In the genomic region with DNA sequence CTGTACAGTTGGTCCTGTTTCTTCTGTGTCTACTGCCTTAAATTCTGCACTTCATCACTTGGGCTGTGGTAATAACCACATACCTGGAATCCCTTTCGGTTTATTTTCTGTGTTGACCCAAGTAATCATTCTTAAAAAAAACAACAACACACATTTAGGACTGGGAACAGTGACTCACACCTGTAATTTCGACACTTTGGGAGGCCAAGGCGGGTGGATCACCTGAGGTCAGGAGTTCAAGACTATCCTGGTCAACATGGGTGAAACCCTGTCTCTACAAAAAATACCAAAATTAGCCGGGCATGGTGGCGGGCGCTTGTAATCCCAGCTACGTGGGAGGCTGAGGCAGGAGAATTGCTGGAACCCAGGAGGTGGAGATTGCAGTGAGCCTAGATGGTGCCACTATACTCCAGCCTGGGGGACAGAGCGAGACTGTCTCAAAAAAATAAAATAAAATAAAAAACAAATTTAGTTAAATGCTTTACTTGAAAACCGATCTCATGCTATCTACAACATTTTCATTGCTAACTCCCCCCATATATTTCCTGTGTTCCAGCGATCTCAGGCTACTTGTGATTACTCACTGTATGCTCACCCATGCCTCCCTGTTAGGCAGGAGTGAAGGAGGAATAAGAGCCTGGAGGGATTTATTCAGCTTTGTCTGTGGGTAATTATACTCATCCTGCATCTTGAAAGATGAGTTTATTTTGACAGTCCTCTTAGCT, we compare ENCODE assay signal across 1 cellular context.
TF ChIP-seq lines count a peak whose summit lies in the region.

No MANE protein-coding gene starts in this region.

TF ChIP-seq in HEK293, 187 proteins besides CTCF, POLR2A, EP300 and RAD21 (continued from another document):
- TF ChIP-seq BCL11A (tag by site-specific recombination; IDR thresholded peaks at IDR 0.05; ENCODE audit: low read depth), result no peak
- TF ChIP-seq GLIS1 (tag by site-specific recombination; IDR thresholded peaks at IDR 0.05), result peak; percentile 28; the same call in 1 of the 2 replicates
- TF ChIP-seq ZBTB8A (tag by site-specific recombination; IDR thresholded peaks at IDR 0.05), result no peak
- TF ChIP-seq, protein P1, sequence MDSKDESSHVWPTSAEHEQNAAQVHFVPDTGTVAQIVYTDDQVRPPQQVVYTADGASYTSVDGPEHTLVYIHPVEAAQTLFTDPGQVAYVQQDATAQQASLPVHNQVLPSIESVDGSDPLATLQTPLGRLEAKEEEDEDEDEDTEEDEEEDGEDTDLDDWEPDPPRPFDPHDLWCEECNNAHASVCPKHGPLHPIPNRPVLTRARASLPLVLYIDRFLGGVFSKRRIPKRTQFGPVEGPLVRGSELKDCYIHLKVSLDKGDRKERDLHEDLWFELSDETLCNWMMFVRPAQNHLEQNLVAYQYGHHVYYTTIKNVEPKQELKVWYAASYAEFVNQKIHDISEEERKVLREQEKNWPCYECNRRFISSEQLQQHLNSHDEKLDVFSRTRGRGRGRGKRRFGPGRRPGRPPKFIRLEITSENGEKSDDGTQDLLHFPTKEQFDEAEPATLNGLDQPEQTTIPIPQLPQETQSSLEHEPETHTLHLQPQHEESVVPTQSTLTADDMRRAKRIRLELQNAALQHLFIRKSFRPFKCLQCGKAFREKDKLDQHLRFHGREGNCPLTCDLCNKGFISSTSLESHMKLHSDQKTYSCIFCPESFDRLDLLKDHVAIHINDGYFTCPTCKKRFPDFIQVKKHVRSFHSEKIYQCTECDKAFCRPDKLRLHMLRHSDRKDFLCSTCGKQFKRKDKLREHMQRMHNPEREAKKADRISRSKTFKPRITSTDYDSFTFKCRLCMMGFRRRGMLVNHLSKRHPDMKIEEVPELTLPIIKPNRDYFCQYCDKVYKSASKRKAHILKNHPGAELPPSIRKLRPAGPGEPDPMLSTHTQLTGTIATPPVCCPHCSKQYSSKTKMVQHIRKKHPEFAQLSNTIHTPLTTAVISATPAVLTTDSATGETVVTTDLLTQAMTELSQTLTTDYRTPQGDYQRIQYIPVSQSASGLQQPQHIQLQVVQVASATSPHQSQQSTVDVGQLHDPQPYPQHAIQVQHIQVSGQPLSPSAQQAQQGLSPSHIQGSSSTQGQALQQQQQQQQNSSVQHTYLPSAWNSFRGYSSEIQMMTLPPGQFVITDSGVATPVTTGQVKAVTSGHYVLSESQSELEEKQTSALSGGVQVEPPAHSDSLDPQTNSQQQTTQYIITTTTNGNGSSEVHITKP (tag by site-specific recombination; IDR thresholded peaks at IDR 0.05), result peak; percentile 91
- TF ChIP-seq, protein P2, sequence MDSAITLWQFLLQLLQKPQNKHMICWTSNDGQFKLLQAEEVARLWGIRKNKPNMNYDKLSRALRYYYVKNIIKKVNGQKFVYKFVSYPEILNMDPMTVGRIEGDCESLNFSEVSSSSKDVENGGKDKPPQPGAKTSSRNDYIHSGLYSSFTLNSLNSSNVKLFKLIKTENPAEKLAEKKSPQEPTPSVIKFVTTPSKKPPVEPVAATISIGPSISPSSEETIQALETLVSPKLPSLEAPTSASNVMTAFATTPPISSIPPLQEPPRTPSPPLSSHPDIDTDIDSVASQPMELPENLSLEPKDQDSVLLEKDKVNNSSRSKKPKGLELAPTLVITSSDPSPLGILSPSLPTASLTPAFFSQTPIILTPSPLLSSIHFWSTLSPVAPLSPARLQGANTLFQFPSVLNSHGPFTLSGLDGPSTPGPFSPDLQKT (IDR thresholded peaks at IDR 0.05; ENCODE audit: borderline replicate concordance, low read depth, low read length), result no peak
TF ChIP-seq in HEK293: peak in this region for 4.
